ENCODE assay signal across 29 cellular contexts in the genomic region with DNA sequence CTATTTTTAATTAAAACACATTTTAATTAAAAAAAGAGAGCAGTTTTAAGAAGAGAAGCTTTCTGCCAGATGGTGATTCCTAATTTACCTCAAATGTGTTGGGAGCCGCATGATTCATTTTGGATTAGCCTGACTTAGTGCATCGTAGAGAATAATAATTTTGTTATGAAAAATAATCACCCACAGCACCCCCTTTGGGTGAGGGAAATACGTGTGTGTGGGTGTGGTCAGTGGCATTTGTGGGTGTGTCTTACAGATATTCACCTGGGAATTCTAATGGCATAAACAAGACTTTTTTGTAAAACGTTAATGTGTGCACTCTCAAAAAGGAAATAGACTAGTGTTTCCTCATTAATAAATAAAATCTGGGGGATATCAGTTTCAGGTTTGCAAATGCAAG.
"Had no signal": no experiment of that assay in that cellular context is flagged by ENCODE, and none has a peak within 500 bp of the region (broad histone marks: within the 10 kb centered on the region; RNA-seq: fewer than 3 reads in every experiment).

No MANE protein-coding gene starts in this region.

- H3K4me1 Mint-ChIP-seq: activated CD4-positive, alpha-beta T cell treated with anti-CD3 and anti-CD28 coated beads, Interleukin-2, amount 10 ng/mL, durations not matched to agents 7 days and 5 days; activated naive CD8-positive, alpha-beta T cell treated with anti-CD3 and anti-CD28 coated beads, Interleukin-2, amount 50 U/mL, for 24 hours; brain had no signal

- H3K4me3 ChIP-seq: MG63, PC-9 had no signal

- H3K27ac Mint-ChIP-seq: activated CD4-positive, alpha-beta T cell treated with anti-CD3 and anti-CD28 coated beads, Interleukin-2, amount 10 ng/mL, durations not matched to agents 7 days and 5 days; activated CD8-positive, alpha-beta T cell treated with anti-CD3 and anti-CD28 coated beads, Interleukin-2, amount 10 ng/mL, durations not matched to agents 7 days and 5 days; activated naive CD4-positive, alpha-beta T cell treated with anti-CD3 and anti-CD28 coated beads for 36 hours; activated naive CD8-positive, alpha-beta T cell; activated naive CD8-positive, alpha-beta T cell treated with anti-CD3 and anti-CD28 coated beads, Interleukin-2, amount 50 U/mL, for 24 hours; activated T-cell treated with anti-CD3 and anti-CD28 coated beads, Interleukin-2, amount 50 U/mL, for 24 hours; activated T-helper 1 cell treated with anti-CD3 and anti-CD28 coated beads, Interleukin-12 subunit alpha, Interleukin-12 subunit beta, Interleukin-2, Interleukin-4 antibody, amounts not matched to agents 30 ng/mL and 10 ng/mL and 1 ng/mL, durations not matched to agents 14 hours and 24 hours and 36 hours had no signal

- H3K9me3 Mint-ChIP-seq: activated CD4-positive, alpha-beta T cell treated with anti-CD3 and anti-CD28 coated beads, Interleukin-2, amount 10 ng/mL, durations not matched to agents 7 days and 5 days; activated naive CD4-positive, alpha-beta T cell treated with anti-CD3 and anti-CD28 coated beads for 36 hours; activated naive CD8-positive, alpha-beta T cell treated with anti-CD3 and anti-CD28 coated beads, Interleukin-2, amount 50 U/mL, for 24 hours; activated T-cell treated with anti-CD3 and anti-CD28 coated beads, Interleukin-2, amount 50 U/mL, for 24 hours; activated T-helper 1 cell treated with anti-CD3 and anti-CD28 coated beads, Interleukin-12 subunit alpha, Interleukin-12 subunit beta, Interleukin-2, Interleukin-4 antibody, amounts not matched to agents 30 ng/mL and 10 ng/mL and 1 ng/mL, durations not matched to agents 14 hours and 24 hours and 36 hours; brain had no signal

- H3K27me3 Mint-ChIP-seq: activated CD4-positive, alpha-beta T cell treated with anti-CD3 and anti-CD28 coated beads, Interleukin-2, amount 10 ng/mL, durations not matched to agents 7 days and 5 days; activated naive CD8-positive, alpha-beta T cell treated with anti-CD3 and anti-CD28 coated beads, Interleukin-2, amount 50 U/mL, for 24 hours; activated T-cell treated with anti-CD3 and anti-CD28 coated beads, Interleukin-2, amount 50 U/mL, for 24 hours; brain had no signal

- H3K36me3 ChIP-seq: MG63 had no signal

- ATAC-seq: activated CD8-positive, alpha-beta T cell treated with anti-CD3 and anti-CD28 coated beads, Interleukin-2, amount 10 ng/mL, durations not matched to agents 7 days and 5 days; activated naive CD8-positive, alpha-beta T cell treated with anti-CD3 and anti-CD28 coated beads, Interleukin-2, amount 50 U/mL, for 24 hours had no signal

- H3K9me3 ChIP-seq: MG63 had no signal

- H3K4me3 Mint-ChIP-seq: activated CD4-positive, alpha-beta T cell treated with anti-CD3 and anti-CD28 coated beads, Interleukin-2, amount 10 ng/mL, durations not matched to agents 7 days and 5 days; activated CD8-positive, alpha-beta T cell treated with anti-CD3 and anti-CD28 coated beads, Interleukin-2, amount 10 ng/mL, durations not matched to agents 7 days and 5 days; activated naive CD4-positive, alpha-beta T cell treated with anti-CD3 and anti-CD28 coated beads for 36 hours; activated naive CD8-positive, alpha-beta T cell; activated naive CD8-positive, alpha-beta T cell treated with anti-CD3 and anti-CD28 coated beads, Interleukin-2, amount 50 U/mL, for 24 hours; activated T-cell treated with anti-CD3 and anti-CD28 coated beads, Interleukin-2, amount 50 U/mL, for 24 hours; activated T-helper 1 cell treated with anti-CD3 and anti-CD28 coated beads, Interleukin-12 subunit alpha, Interleukin-12 subunit beta, Interleukin-2, Interleukin-4 antibody, amounts not matched to agents 30 ng/mL and 10 ng/mL and 1 ng/mL, durations not matched to agents 14 hours and 24 hours and 36 hours; brain had no signal

- H3K27ac ChIP-seq: PC-9, RWPE1 had no signal

- H3K36me3 Mint-ChIP-seq: activated naive CD8-positive, alpha-beta T cell; brain had no signal

- DNase-seq: activated CD4-positive, alpha-beta T cell treated with anti-CD3 and anti-CD28 coated beads, Interleukin-2, amount 10 ng/mL, durations not matched to agents 7 days and 5 days; activated CD4-positive, alpha-beta T cell treated with anti-CD3 and anti-CD28 coated beads, Interleukin-2, amount 50 U/mL, for 48 hours; activated CD8-positive, alpha-beta T cell treated with anti-CD3 and anti-CD28 coated beads, Interleukin-2, amount 10 ng/mL, durations not matched to agents 7 days and 5 days; activated gamma-delta T cell treated with Interleukin-2 at 50 U/mL for 16 hours; activated naive CD4-positive, alpha-beta T cell treated with anti-CD3 and anti-CD28 coated beads for 36 hours; activated naive CD8-positive, alpha-beta T cell treated with anti-CD3 and anti-CD28 coated beads, Interleukin-2, amount 50 U/mL, for 24 hours; activated T-cell treated with anti-CD3 and anti-CD28 coated beads, Interleukin-2, amount 50 U/mL, for 24 hours; anterior cingulate cortex; caudate nucleus; cerebellar nuclear complex; Kasumi-1; KG1; MG63; NCI-H1092; NCI-H1436 treated with DMSO at 0.1 percent for 48 hours; NCI-H187; NCI-H2029 treated with DMSO at 0.1 percent for 48 hours; NCI-H226; NCI-H446 treated with DMSO at 0.1 percent for 48 hours; NCI-H526; NCI-H748 treated with DMSO at 0.1 percent for 48 hours; NK-92 treated with Interleukin-12 subunit alpha and Interleukin-12 subunit beta, amount 100 ng/mL, for 24 hours; PC-9; Right ventricle myocardium superior; T1000 had no signal
